In the genomic region with DNA sequence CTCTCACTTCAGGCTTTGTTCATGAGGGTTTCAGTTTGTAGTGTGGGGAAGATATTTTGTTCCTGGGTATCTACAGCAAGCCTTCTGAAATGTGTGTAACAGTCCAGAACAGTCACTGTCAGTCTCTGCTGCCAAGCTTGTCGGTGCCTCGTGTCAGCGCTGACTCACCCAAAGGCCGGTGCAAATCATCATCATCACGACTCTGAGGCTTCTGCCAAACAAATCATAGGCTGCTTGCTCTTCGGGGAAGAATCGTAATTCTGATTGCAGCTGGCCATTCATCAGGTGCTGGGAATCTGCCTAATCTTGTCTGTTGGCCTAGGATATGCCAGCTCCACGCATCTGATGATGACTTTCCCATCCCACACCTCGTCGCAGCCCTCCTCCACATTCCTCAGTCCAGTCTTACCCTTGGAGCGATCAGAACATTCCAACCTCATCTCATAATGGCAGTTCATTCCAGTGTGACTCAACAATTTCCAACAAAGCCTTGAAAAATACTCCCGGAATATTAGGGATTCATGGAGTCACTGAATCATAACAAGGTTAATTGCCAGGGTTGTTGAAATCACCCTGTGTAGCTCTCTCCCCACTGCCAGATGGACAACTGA, we compare ENCODE assay signal across 7 cellular contexts. TPM values are rescaled to one million over a fixed set of nuclear protein-coding genes. Genes with fewer than 3 reads are reported as not detected.
DNase-seq lines count a peak whose midpoint lies in the region; ATAC-seq and TF ChIP-seq lines count a peak whose summit lies in the region.

No MANE protein-coding gene starts in this region.

- no peaks in the 10 kb centered on the region for H3K9me3 Mint-ChIP-seq in HFFc6

- H3K27me3 Mint-ChIP-seq in HFFc6 (ENCODE audit: insufficient read depth) = 0 out of 2 replicates have a peak, but pooled peaks cover 2% of the 10 kb centered on the region

- ATAC-seq in GM21447 (IDR thresholded peaks at IDR 0.05; ENCODE audit: unreplicated experiment) = no peak

- no peak overlapping the region for H3K4me3 ChIP-seq in skeletal muscle cell (ENCODE audit: low read depth, low read length)

- H3K4me3 Mint-ChIP-seq in HFFc6 = peak overlapping the region; percentile 83

- H3K4me1 Mint-ChIP-seq in HFFc6 (ENCODE audit: low read depth) = peaks cover 51% of the 10 kb centered on the region

- TF ChIP-seq CTCF in HFFc6 (IDR thresholded peaks at IDR 0.05) = no peak

- H3K27ac Mint-ChIP-seq in HFFc6 = peak overlapping the region; percentile 97

- peaks cover 7% of the 10 kb centered on the region; the same call in 1 of the 2 replicates for H3K36me3 Mint-ChIP-seq in HFFc6 (ENCODE audit: low read depth)

- DNase-seq in HFFc6 (peak; percentile 97), SW 1271 (lab: John Stamatoyannopoulos, UW) (peak; percentile 59 to 84), globus pallidus (ENCODE audit: low spot score) (peak; percentile 37), skeletal muscle cell (ENCODE audit: low read depth) (peak; percentile 100), cerebellar nuclear complex (lab: John Stamatoyannopoulos, UW) (no peak), NCI-H510A treated with DMSO at 0.1 percent for 48 hours (lab: John Stamatoyannopoulos, UW) (no peak)

RNA-seq across cellular contexts. Expression of gene ALDH8A1, which starts 40.9 kb away (rescaled TPM):
- not detected for total RNA-seq in HFFc6 (2021; fragmentation: NEBNext Ultra II Directional; extraction: Animal tissue kit (Norgen Biotek cat#: 25700))

Comparison
In these comparisons a context has a peak if more than half of its experiments do, and no peak if none do; other contexts are left out.
1. DNase-seq: peak in HFFc6 (single experiment), SW 1271 (2 of 2), globus pallidus (single experiment) and skeletal muscle cell (single experiment); none in cerebellar nuclear complex (0 of 2) and NCI-H510A treated with DMSO at 0.1 percent for 48 hours (single experiment).